ENCODE assay signal across 8 cellular contexts in the genomic region with DNA sequence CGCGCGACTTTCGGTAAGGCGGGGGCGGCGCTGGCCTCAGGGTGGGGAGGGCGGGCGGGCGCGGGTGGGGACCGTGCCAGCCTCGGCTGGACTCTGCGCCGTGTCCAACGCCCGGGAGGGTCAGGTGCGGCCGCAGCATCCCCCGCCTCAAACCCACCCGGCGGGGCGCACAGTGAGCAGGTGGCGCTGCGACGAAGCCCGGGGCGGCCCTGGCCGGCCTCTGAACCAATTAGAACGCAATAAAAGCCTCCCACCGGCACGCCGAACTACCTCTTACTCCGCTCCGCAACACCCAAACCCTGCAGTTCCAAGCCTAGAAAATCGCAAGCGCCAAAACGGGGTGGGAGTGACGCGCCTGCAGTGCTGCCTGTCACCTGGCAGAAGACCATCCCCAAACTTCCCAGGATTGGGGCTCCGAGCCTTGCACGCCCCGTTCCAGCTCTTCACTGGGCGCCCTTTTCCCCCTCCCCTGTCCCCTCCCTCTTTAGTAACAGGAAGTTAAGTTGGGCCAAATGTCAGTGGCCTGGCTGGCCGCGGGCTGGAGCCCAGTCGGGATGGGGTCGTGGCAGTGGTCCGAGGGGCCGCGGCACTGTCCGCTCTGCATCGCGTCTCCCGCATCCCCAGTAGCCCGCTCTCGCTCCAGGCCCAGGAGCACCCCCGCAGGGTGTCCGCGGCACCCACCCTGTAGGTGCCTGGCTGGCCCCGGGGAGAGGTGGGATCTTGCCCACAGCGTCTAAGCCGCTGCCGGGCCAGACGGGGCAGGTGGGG. TPM values are rescaled to one million over a fixed set of nuclear protein-coding genes. Genes with fewer than 3 reads are reported as not detected.
DNase-seq lines count a peak whose midpoint lies in the region; ATAC-seq and TF ChIP-seq lines count a peak whose summit lies in the region.

No MANE protein-coding gene starts in this region.

- intact Hi-C loops in MCF 10A (cut with micrococcal nuclease), result loop anchor here (1.0 to 5.0 kb wide), 3 partner anchors 64 to 179 kb away; no protein-coding TSS in a partner anchor

- no peaks in the 10 kb centered on the region for H3K9me3 Mint-ChIP-seq in MCF 10A (ENCODE audit: unreplicated experiment)

- H3K27ac Mint-ChIP-seq in MCF 10A (ENCODE audit: low read depth, unreplicated experiment), result no peak overlapping the region

- peak overlapping the region; percentile 77 for H3K27ac ChIP-seq in RWPE1

- H3K36me3 Mint-ChIP-seq in MCF 10A (ENCODE audit: insufficient read depth, unreplicated experiment), result peaks cover 14% of the 10 kb centered on the region

- H3K27me3 Mint-ChIP-seq in MCF 10A (ENCODE audit: insufficient read depth, unreplicated experiment), result no peaks in the 10 kb centered on the region

- BruUV-seq in MCF 10A (replicated peaks; lab: Mats Ljungman, UMichigan), result no TSS peak

- H3K4me1 Mint-ChIP-seq in MCF 10A (ENCODE audit: insufficient read depth, unreplicated experiment), result peaks cover 29% of the 10 kb centered on the region

- CTCF ChIA-PET in RWPE1 (lab: Yijun Ruan, JAX), result interaction anchor here (1.2 kb wide), 1 partner anchor 9 kb away, joined by 4 read pairs; no protein-coding TSS in a partner anchor
- CTCF ChIA-PET in MCF 10A (lab: Yijun Ruan, JAX), result interaction anchor here (0.7 to 1.5 kb wide), 3 partner anchors 63 to 156 kb away, joined by 3 read pairs; no protein-coding TSS in a partner anchor

- peak; percentile 17 to 21 for DNase-seq in AML-193 (lab: John Stamatoyannopoulos, UW)
- DNase-seq in RWPE1 (ENCODE audit: low spot score), result no peak
- peak; percentile 34 for DNase-seq in MCF 10A (ENCODE audit: unreplicated experiment)
- peak; percentile 43 for DNase-seq in kidney tubule cell (ENCODE audit: low spot score)
- peak; percentile 41 for DNase-seq in stimulated activated CD4-positive, alpha-beta T cell treated with anti-CD3 and anti-CD28 coated beads, Interleukin-4, amount 100 ng/mL, for 1 hour
- no peak for DNase-seq in DMS153 (lab: John Stamatoyannopoulos, UW)

- ATAC-seq in GM18520 (IDR thresholded peaks at IDR 0.05; ENCODE audit: unreplicated experiment), result peak; percentile 2
- peak; percentile 35 for ATAC-seq in HG03025 (IDR thresholded peaks at IDR 0.05; ENCODE audit: low FRiP score, unreplicated experiment)

- peak overlapping the region; percentile 79 for H3K4me3 Mint-ChIP-seq in MCF 10A (ENCODE audit: unreplicated experiment)

- POLR2A ChIA-PET in RWPE1 (lab: Yijun Ruan, JAX; ENCODE audit: low non-redundant PET) (interaction anchor here (0.6 to 1.6 kb wide), 4 partner anchors 19 to 978 kb away, joined by 3 to 5 read pairs (median 4); no protein-coding TSS in a partner anchor), MCF 10A (lab: Yijun Ruan, JAX) (interaction anchor here (0.6 to 7.2 kb wide), 16 partner anchors 12 to 1301 kb away, joined by 3 to 79 read pairs (median 4); no protein-coding TSS in a partner anchor)

- no peak for TF ChIP-seq CTCF in RWPE1 (conservative IDR thresholded peaks at IDR 0.05; ENCODE audit: low read depth)
- TF ChIP-seq CTCF in MCF 10A (IDR thresholded peaks at IDR 0.05; ENCODE audit: unreplicated experiment), result no peak

RNA-seq across cellular contexts. Expression of gene MICAL2, which starts 0.5 kb away (rescaled TPM):
- total RNA-seq in MCF 10A (2022), result 151 and 154 TPM in 2 replicates

Comparison
In these comparisons a context has a peak if more than half of its experiments do, and no peak if none do; other contexts are left out.
1. DNase-seq: peak in AML-193 (2 of 2), MCF 10A (single experiment), kidney tubule cell (single experiment) and stimulated activated CD4-positive, alpha-beta T cell treated with anti-CD3 and anti-CD28 coated beads, Interleukin-4, amount 100 ng/mL, for 1 hour (single experiment); none in RWPE1 (single experiment) and DMS153 (single experiment).